25 cellular contexts compared by ENCODE assay signal in genomic region chr19:18269336-18269735, GRCh38. TPM values are rescaled to one million over a fixed set of nuclear protein-coding genes. Genes with fewer than 3 reads are reported as not detected.
DNase-seq lines count a peak whose midpoint lies in the region; ATAC-seq, FAIRE-seq and TF ChIP-seq lines count a peak whose summit lies in the region.
"Had no signal": no experiment of that assay in that cellular context is flagged by ENCODE, and none has a peak within 500 bp of the region (broad histone marks: within the 10 kb centered on the region; RNA-seq: fewer than 3 reads in every experiment).

No MANE protein-coding gene starts in this region.

- no peak overlapping the region for H3K9ac ChIP-seq in HepG2 (ENCODE audit: insufficient read depth, low read depth, low read length)

- H3K4me1 ChIP-seq in HepG2 (ENCODE audit: insufficient read depth, low read length) (peaks cover 26% of the 10 kb centered on the region), right lobe of liver (peaks cover 0 to 8% (median 0%) of the 10 kb centered on the region in 4 donors), gastrocnemius medialis (peaks cover 10 to 11% of the 10 kb centered on the region in 2 donors), HAP-1 (no peaks in the 10 kb centered on the region)
- H3K4me1 ChIP-seq: BE2C had no signal

- no peak for TF ChIP-seq CTCF in HepG2 (CRISPR knock-in tag; IDR thresholded peaks at IDR 0.05)
- no peak for TF ChIP-seq CTCF in right lobe of liver (IDR thresholded peaks at IDR 0.05)
- no peak for TF ChIP-seq CTCF in gastrocnemius medialis (IDR thresholded peaks at IDR 0.05 in 4 of 5, conservative IDR thresholded peaks at IDR 0.05 in 1 of 5)

- H3K4me1 Mint-ChIP-seq in T-helper 17 cell: peaks cover 20% of the 10 kb centered on the region
- peaks cover 16% of the 10 kb centered on the region for H3K4me1 Mint-ChIP-seq in dendritic cell treated with granulocyte-macrophage colony-stimulating factor and Interleukin-4, amounts not matched to agents 40 ng/mL and 50 ng/mL, for 4 days (ENCODE audit: low read depth)

- no peak overlapping the region for H3K27ac Mint-ChIP-seq in T-helper 17 cell
- peak overlapping the region; percentile 13 for H3K27ac Mint-ChIP-seq in dendritic cell treated with granulocyte-macrophage colony-stimulating factor and Interleukin-4, amounts not matched to agents 40 ng/mL and 50 ng/mL, for 4 days

- CTCF ChIA-PET in HepG2 (lab: Yijun Ruan, JAX; ENCODE audit: low intra/inter-chr PET ratio, low total read pairs): no interaction called here

- peak overlapping the region; percentile 41 for H3K4me3 Mint-ChIP-seq in T-helper 17 cell
- H3K4me3 Mint-ChIP-seq in dendritic cell treated with granulocyte-macrophage colony-stimulating factor and Interleukin-4, amounts not matched to agents 40 ng/mL and 50 ng/mL, for 4 days: no peak overlapping the region
- H3K4me3 Mint-ChIP-seq: CD14-positive monocyte had no signal

- no TSS peak for BruUV-seq in HepG2 (replicated peaks; lab: Mats Ljungman, UMichigan)

- H3K27me3 ChIP-seq in HepG2 (ENCODE audit: control insufficient read depth in 1 of 2, insufficient read depth in 2 of 2, low read length in 2 of 2) (peaks cover 0 to 3% of the 10 kb centered on the region in 2 experiments; a peak in 1 of 5 replicates), right lobe of liver (no peaks in the 10 kb centered on the region), gastrocnemius medialis (no peaks in the 10 kb centered on the region), HAP-1 (ENCODE audit: low read depth) (no peaks in the 10 kb centered on the region)
- H3K27me3 ChIP-seq: BE2C had no signal

- ATAC-seq in HepG2 (no peak), right lobe of liver (no peak), T-helper 17 cell (no peak), gastrocnemius medialis (no peak)

- no peaks in the 10 kb centered on the region for H3K27me3 Mint-ChIP-seq in T-helper 17 cell
- H3K27me3 Mint-ChIP-seq in dendritic cell treated with granulocyte-macrophage colony-stimulating factor and Interleukin-4, amounts not matched to agents 40 ng/mL and 50 ng/mL, for 4 days: no peaks in the 10 kb centered on the region

- no peaks in the 10 kb centered on the region for H3K79me2 ChIP-seq in HepG2 (ENCODE audit: insufficient read depth, low read length)

- no peak for TF ChIP-seq EP300 in HepG2 (IDR thresholded peaks at IDR 0.05; ENCODE audit: low read depth in 2 of 2, low read length in 2 of 2)
- no peak for TF ChIP-seq EP300 in HepG2 (CRISPR knock-in tag; IDR thresholded peaks at IDR 0.05; ENCODE audit: borderline replicate concordance)

- H3K9me3 ChIP-seq in HepG2 (ENCODE audit: low read length) (no peaks in the 10 kb centered on the region), right lobe of liver (no peaks in the 10 kb centered on the region), T-helper 17 cell (ENCODE audit: control insufficient read depth, low read length, poor library complexity, severe bottlenecking) (no peaks in the 10 kb centered on the region), gastrocnemius medialis (no peaks in the 10 kb centered on the region), HAP-1 (no peaks in the 10 kb centered on the region; the same call in 1 of the 2 replicates)
- H3K9me3 ChIP-seq: BE2C had no signal

- H3K27ac ChIP-seq in HepG2 (ENCODE audit: extremely low read length, insufficient read depth, low read length) (no peak overlapping the region), right lobe of liver (no peak overlapping the region), gastrocnemius medialis (no peak overlapping the region)
- H3K27ac ChIP-seq: HL-60, PC-9 had no signal

- DNase-seq in HepG2 (ENCODE audit: low spot score): no peak
- no peak for DNase-seq in right lobe of liver
- DNase-seq in T-helper 17 cell: no peak
- no peak for DNase-seq in gastrocnemius medialis
- DNase-seq in HAP-1 (ENCODE audit: low spot score in 2 of 2): no peak
- DNase-seq in DMS 273 treated with DMSO at 0.1 percent for 48 hours (lab: John Stamatoyannopoulos, UW): no peak
- DNase-seq: BE2C; CD8-positive, alpha-beta memory T cell; DMS79 treated with DMSO at 0.1 percent for 48 hours; Kasumi-1; NCI-H1092 treated with DMSO at 0.1 percent for 48 hours; NCI-H1436 treated with DMSO at 0.1 percent for 48 hours; NCI-H187 treated with DMSO at 0.1 percent for 48 hours; NCI-H446; NCI-H524 treated with DMSO at 0.1 percent for 48 hours; NCI-H82; NK-92 treated with Interleukin-12 subunit alpha and Interleukin-12 subunit beta, amount 100 ng/mL, for 24 hours; SHP77 had no signal

- intact Hi-C loops in HepG2 (cut with micrococcal nuclease; ENCODE audit: unreplicated experiment): no loop called here
- intact Hi-C loops in right lobe of liver (cut with DNase I): no loop called here
- intact Hi-C loops in dendritic cell treated with granulocyte-macrophage colony-stimulating factor and Interleukin-4, amounts not matched to agents 40 ng/mL and 50 ng/mL, for 4 days (cut with micrococcal nuclease): no loop called here
- intact Hi-C loops in gastrocnemius medialis (cut with DNase I; ENCODE audit: low total_unique reads): no loop called here

- no peaks in the 10 kb centered on the region; the same call in 1 of the 2 replicates for H4K20me1 ChIP-seq in HepG2 (ENCODE audit: insufficient read depth, low read length)

- FAIRE-seq in HepG2 (lab: Jason Lieb, UNC): no peak
- FAIRE-seq: GM12892, GM19239, H54 had no signal

- peaks cover 4% of the 10 kb centered on the region for H3K36me3 Mint-ChIP-seq in T-helper 17 cell (ENCODE audit: low read depth)
- H3K36me3 Mint-ChIP-seq in dendritic cell treated with granulocyte-macrophage colony-stimulating factor and Interleukin-4, amounts not matched to agents 40 ng/mL and 50 ng/mL, for 4 days (ENCODE audit: low read depth): peaks cover 48% of the 10 kb centered on the region

- H3K36me3 ChIP-seq in HepG2 (replicated peaks in 1 of 2; ENCODE audit: control insufficient read depth in 1 of 2, insufficient read depth in 2 of 2, low read length in 2 of 2) (no peaks in the 10 kb centered on the region), right lobe of liver (peaks cover 0 to 12% (median 0%) of the 10 kb centered on the region in 4 donors), gastrocnemius medialis (no peaks in the 10 kb centered on the region), HAP-1 (replicated peaks) (no peaks in the 10 kb centered on the region)

- TF ChIP-seq RAD21 in HepG2 (CRISPR knock-in tag; IDR thresholded peaks at IDR 0.05): no peak

- in situ Hi-C loops in HepG2 (cut with HindIII; ENCODE audit: extremely low pct_ligation_motif_present, low pct_unique_long_range_greater_than_20kb) (no loop called here), gastrocnemius medialis (cut with MboI; ENCODE audit: low sequenced_read_pairs in 4 of 4) (loop anchor here in 2 of 4 donors (25.0 kb wide), 1 partner anchor 143 kb away; the partner anchor contains the start of gene SSBP4 (in 2 of the 2)), HAP-1 (cut with MboI; ENCODE audit: low sequenced_read_pairs) (no loop called here)

- no peak overlapping the region for H3K4me2 ChIP-seq in HepG2 (ENCODE audit: low read depth, low read length)
- H3K4me2 ChIP-seq: PC-9 had no signal

- POLR2A ChIA-PET in HepG2 (lab: Yijun Ruan, JAX): interaction anchor here (1.4 kb wide), 1 partner anchor 12 kb away, joined by 5 read pairs; the partner anchor contains the start of gene JUND

- H3K4me3 ChIP-seq in HepG2 (replicated peaks in 1 of 3; ENCODE audit: insufficient read depth in 1 of 3, low read depth in 2 of 3, low read length in 3 of 3): no peak overlapping the region
- H3K4me3 ChIP-seq in right lobe of liver: no peak overlapping the region
- no peak overlapping the region for H3K4me3 ChIP-seq in gastrocnemius medialis
- H3K4me3 ChIP-seq in HAP-1: no peak overlapping the region
- H3K4me3 ChIP-seq: PC-9 had no signal

- no peak overlapping the region for H2AFZ ChIP-seq in HepG2 (ENCODE audit: low read length)
- H2AFZ ChIP-seq: PC-9 had no signal

- no peaks in the 10 kb centered on the region for H3K9me3 Mint-ChIP-seq in dendritic cell treated with granulocyte-macrophage colony-stimulating factor and Interleukin-4, amounts not matched to agents 40 ng/mL and 50 ng/mL, for 4 days
- H3K9me3 Mint-ChIP-seq: CD8-positive, alpha-beta memory T cell had no signal

- no peak for TF ChIP-seq POLR2A in HepG2 (IDR thresholded peaks at IDR 0.05; ENCODE audit: insufficient read depth in 1 of 2, low read depth in 2 of 2, low read length in 2 of 2)
- no peak for TF ChIP-seq POLR2A in right lobe of liver (IDR thresholded peaks at IDR 0.05)
- TF ChIP-seq POLR2A in gastrocnemius medialis (IDR thresholded peaks at IDR 0.05): no peak

RNA-seq across cellular contexts. Expression of gene IQCN, which starts 4.9 kb away (rescaled TPM):
- total RNA-seq in HepG2 (2016; rRNA removed; fragmentation: Illumina TruSeq; extraction: Trizol) (0.04 and 0.07 TPM in 2 replicates), right lobe of liver (1 to 10 TPM in 5 of 6 experiments, under 1 TPM in 1; 0.82 to 5.3 (median 2.5) TPM), T-helper 17 cell (10 to 100 TPM; 16.5 to 21.9 TPM), gastrocnemius medialis (under 1 TPM; 0.20 to 0.61 (median 0.39) TPM)
- not detected in 2 replicates for total RNA-seq in HepG2 (2016; cell fraction: cytosol; rRNA removed; fragmentation: Illumina TruSeq; extraction: Trizol; ENCODE audit: low read depth)
- total RNA-seq in HepG2 (2016; cell fraction: insoluble cytoplasmic fraction; rRNA removed; fragmentation: Illumina TruSeq; extraction: Trizol): 0.04 TPM in 1 of 2 replicates, not detected in the other
- not detected in 2 replicates for total RNA-seq in HepG2 (2016; cell fraction: membrane; rRNA removed; fragmentation: Illumina TruSeq; extraction: Trizol)
- 0.13 TPM in 1 of 2 replicates, not detected in the other for total RNA-seq in HepG2 (2016; cell fraction: nucleus; rRNA removed; fragmentation: Illumina TruSeq; extraction: Trizol)
- 0.14 and 0.18 TPM in 2 replicates for polyA plus RNA-seq in HepG2 (2011; rRNA removed)
- polyA plus RNA-seq in HepG2 (2011; cell fraction: cytosol; rRNA removed): 0.03 and 0.04 TPM in 2 replicates
- 1.3 and 1.5 TPM in 2 replicates for polyA plus RNA-seq in HepG2 (2011; cell fraction: nucleus; rRNA removed)
- 0.13 TPM in 2 replicates for polyA plus RNA-seq in HepG2 (2012)
- not detected in 2 replicates for polyA plus RNA-seq in HepG2 (2016; cell fraction: cytosol; fragmentation: Illumina TruSeq; extraction: Trizol; ENCODE audit: low read depth)
- polyA plus RNA-seq in HepG2 (2016; cell fraction: insoluble cytoplasmic fraction; fragmentation: Illumina TruSeq; extraction: Trizol; ENCODE audit: low read depth): not detected in 2 replicates
- not detected in 2 replicates for polyA plus RNA-seq in HepG2 (2016; cell fraction: membrane; fragmentation: Illumina TruSeq; extraction: Trizol; ENCODE audit: low read depth)
- polyA plus RNA-seq in HepG2 (2016; cell fraction: nucleus; fragmentation: Illumina TruSeq; extraction: Trizol; ENCODE audit: insufficient read depth, low read depth): 0.25 and 0.49 TPM in 2 replicates
- polyA minus RNA-seq in HepG2 (2011; rRNA and poly(A)+ RNA removed; ENCODE audit: low replicate concordance): 0.26 and 0.91 TPM in 2 replicates
- 0.53 TPM in 1 of 2 replicates, not detected in the other for polyA minus RNA-seq in HepG2 (2011; cell fraction: cytosol; rRNA and poly(A)+ RNA removed)
- 0.52 and 0.62 TPM in 2 replicates for polyA minus RNA-seq in HepG2 (2011; cell fraction: nucleus; rRNA and poly(A)+ RNA removed)
- polyA plus RNA-seq: CD14-positive monocyte had no signal

RNA-seq across cellular contexts. Expression of gene JUND, which starts 12.1 kb away (rescaled TPM):
- total RNA-seq in HepG2 (2016; rRNA removed; fragmentation: Illumina TruSeq; extraction: Trizol): 31.8 and 41.2 TPM in 2 replicates
- 36.4 and 41.0 TPM in 2 replicates for total RNA-seq in HepG2 (2016; cell fraction: cytosol; rRNA removed; fragmentation: Illumina TruSeq; extraction: Trizol; ENCODE audit: low read depth)
- total RNA-seq in HepG2 (2016; cell fraction: insoluble cytoplasmic fraction; rRNA removed; fragmentation: Illumina TruSeq; extraction: Trizol): 30.0 and 40.6 TPM in 2 replicates
- 68.5 and 98.0 TPM in 2 replicates for total RNA-seq in HepG2 (2016; cell fraction: membrane; rRNA removed; fragmentation: Illumina TruSeq; extraction: Trizol)
- 23.4 and 45.2 TPM in 2 replicates for total RNA-seq in HepG2 (2016; cell fraction: nucleus; rRNA removed; fragmentation: Illumina TruSeq; extraction: Trizol)
- 59.8 and 124 TPM in 2 replicates for polyA plus RNA-seq in HepG2 (2011; rRNA removed)
- 93.9 and 178 TPM in 2 replicates for polyA plus RNA-seq in HepG2 (2011; cell fraction: cytosol; rRNA removed)
- polyA plus RNA-seq in HepG2 (2011; cell fraction: nucleus; rRNA removed): 129 and 136 TPM in 2 replicates
- polyA plus RNA-seq in HepG2 (2012): 44.0 and 66.6 TPM in 2 replicates
- 85.1 and 91.8 TPM in 2 replicates for polyA plus RNA-seq in HepG2 (2016; cell fraction: cytosol; fragmentation: Illumina TruSeq; extraction: Trizol; ENCODE audit: low read depth)
- polyA plus RNA-seq in HepG2 (2016; cell fraction: insoluble cytoplasmic fraction; fragmentation: Illumina TruSeq; extraction: Trizol; ENCODE audit: low read depth): 74.4 and 76.0 TPM in 2 replicates
- polyA plus RNA-seq in HepG2 (2016; cell fraction: membrane; fragmentation: Illumina TruSeq; extraction: Trizol; ENCODE audit: low read depth): 131 and 149 TPM in 2 replicates
- 77.1 and 84.7 TPM in 2 replicates for polyA plus RNA-seq in HepG2 (2016; cell fraction: nucleus; fragmentation: Illumina TruSeq; extraction: Trizol; ENCODE audit: insufficient read depth, low read depth)
- 49.7 and 194 TPM in 2 replicates for polyA minus RNA-seq in HepG2 (2011; rRNA and poly(A)+ RNA removed; ENCODE audit: low replicate concordance)
- 164 and 168 TPM in 2 replicates for polyA minus RNA-seq in HepG2 (2011; cell fraction: cytosol; rRNA and poly(A)+ RNA removed)
- 60.5 and 91.9 TPM in 2 replicates for polyA minus RNA-seq in HepG2 (2011; cell fraction: nucleus; rRNA and poly(A)+ RNA removed)
- total RNA-seq in right lobe of liver: 100 to 1,000 TPM in 4 of 6 experiments, 10 to 100 TPM in 2; 29.3 to 188 (median 134) TPM
- 1,000 to 10,000 TPM; 1,212 to 1,401 TPM for total RNA-seq in T-helper 17 cell
- 100 to 1,000 TPM in 3 of 4 donors, 10 to 100 TPM in 1; 67.2 to 258 (median 221) TPM for total RNA-seq in gastrocnemius medialis

RNA-seq across cellular contexts. Expression of gene PDE4C, which starts 43.1 kb away (rescaled TPM):
- total RNA-seq in HepG2 (2016; rRNA removed; fragmentation: Illumina TruSeq; extraction: Trizol) (0.90 and 1.4 TPM in 2 replicates), right lobe of liver (1 to 10 TPM in 1 of 6 experiments, under 1 TPM in 5; 0.25 to 1.1 (median 0.57) TPM), T-helper 17 cell (under 1 TPM in 1 of 2 donors, not detected in 1; 0.31 TPM), gastrocnemius medialis (1 to 10 TPM in 1 of 4 donors, under 1 TPM in 2, not detected in 1; 0.65 to 2.6 (median 0.76) TPM)
- 0.30 and 0.44 TPM in 2 replicates for total RNA-seq in HepG2 (2016; cell fraction: cytosol; rRNA removed; fragmentation: Illumina TruSeq; extraction: Trizol; ENCODE audit: low read depth)
- total RNA-seq in HepG2 (2016; cell fraction: insoluble cytoplasmic fraction; rRNA removed; fragmentation: Illumina TruSeq; extraction: Trizol): 0.49 and 1.5 TPM in 2 replicates
- 0.07 and 0.37 TPM in 2 replicates for total RNA-seq in HepG2 (2016; cell fraction: membrane; rRNA removed; fragmentation: Illumina TruSeq; extraction: Trizol)
- 1.7 and 2.4 TPM in 2 replicates for total RNA-seq in HepG2 (2016; cell fraction: nucleus; rRNA removed; fragmentation: Illumina TruSeq; extraction: Trizol)
- polyA plus RNA-seq in HepG2 (2011; rRNA removed): 14.0 and 17.9 TPM in 2 replicates
- 3.4 and 4.6 TPM in 2 replicates for polyA plus RNA-seq in HepG2 (2011; cell fraction: cytosol; rRNA removed)
- 128 and 158 TPM in 2 replicates for polyA plus RNA-seq in HepG2 (2011; cell fraction: nucleus; rRNA removed)
- 2.2 and 3.2 TPM in 2 replicates for polyA plus RNA-seq in HepG2 (2012)
- not detected in 2 replicates for polyA plus RNA-seq in HepG2 (2016; cell fraction: cytosol; fragmentation: Illumina TruSeq; extraction: Trizol; ENCODE audit: low read depth)
- polyA plus RNA-seq in HepG2 (2016; cell fraction: insoluble cytoplasmic fraction; fragmentation: Illumina TruSeq; extraction: Trizol; ENCODE audit: low read depth): 0.33 and 0.37 TPM in 2 replicates
- not detected in 2 replicates for polyA plus RNA-seq in HepG2 (2016; cell fraction: membrane; fragmentation: Illumina TruSeq; extraction: Trizol; ENCODE audit: low read depth)
- 10.9 and 11.5 TPM in 2 replicates for polyA plus RNA-seq in HepG2 (2016; cell fraction: nucleus; fragmentation: Illumina TruSeq; extraction: Trizol; ENCODE audit: insufficient read depth, low read depth)
- polyA minus RNA-seq in HepG2 (2011; rRNA and poly(A)+ RNA removed; ENCODE audit: low replicate concordance): 0.56 and 12.3 TPM in 2 replicates
- polyA minus RNA-seq in HepG2 (2011; cell fraction: cytosol; rRNA and poly(A)+ RNA removed): 1.5 and 3.1 TPM in 2 replicates
- 30.4 and 31.1 TPM in 2 replicates for polyA minus RNA-seq in HepG2 (2011; cell fraction: nucleus; rRNA and poly(A)+ RNA removed)
- total RNA-seq: CD8-positive, alpha-beta memory T cell had no signal
- polyA plus RNA-seq: CD14-positive monocyte; CD8-positive, alpha-beta memory T cell had no signal

RNA-seq across cellular contexts. Expression of gene LSM4, which starts 53.5 kb away (rescaled TPM):
- total RNA-seq in HepG2 (2016; rRNA removed; fragmentation: Illumina TruSeq; extraction: Trizol) (166 and 188 TPM in 2 replicates), right lobe of liver (100 to 1,000 TPM in 2 of 6 experiments, 10 to 100 TPM in 4; 37.6 to 139 (median 47.3) TPM), T-helper 17 cell (10 to 100 TPM; 43.3 to 46.6 TPM), gastrocnemius medialis (100 to 1,000 TPM; 122 to 294 (median 193) TPM)
- 129 and 159 TPM in 2 replicates for total RNA-seq in HepG2 (2016; cell fraction: cytosol; rRNA removed; fragmentation: Illumina TruSeq; extraction: Trizol; ENCODE audit: low read depth)
- total RNA-seq in HepG2 (2016; cell fraction: insoluble cytoplasmic fraction; rRNA removed; fragmentation: Illumina TruSeq; extraction: Trizol): 185 and 208 TPM in 2 replicates
- 248 and 299 TPM in 2 replicates for total RNA-seq in HepG2 (2016; cell fraction: membrane; rRNA removed; fragmentation: Illumina TruSeq; extraction: Trizol)
- 62.8 and 69.8 TPM in 2 replicates for total RNA-seq in HepG2 (2016; cell fraction: nucleus; rRNA removed; fragmentation: Illumina TruSeq; extraction: Trizol)
- 65.8 and 66.8 TPM in 2 replicates for polyA plus RNA-seq in HepG2 (2011; rRNA removed)
- 97.1 and 133 TPM in 2 replicates for polyA plus RNA-seq in HepG2 (2011; cell fraction: cytosol; rRNA removed)
- polyA plus RNA-seq in HepG2 (2011; cell fraction: nucleus; rRNA removed): 51.8 and 54.0 TPM in 2 replicates
- polyA plus RNA-seq in HepG2 (2012): 62.7 and 78.9 TPM in 2 replicates
- polyA plus RNA-seq in HepG2 (2016; cell fraction: cytosol; fragmentation: Illumina TruSeq; extraction: Trizol; ENCODE audit: low read depth): 166 and 238 TPM in 2 replicates
- 205 and 220 TPM in 2 replicates for polyA plus RNA-seq in HepG2 (2016; cell fraction: insoluble cytoplasmic fraction; fragmentation: Illumina TruSeq; extraction: Trizol; ENCODE audit: low read depth)
- polyA plus RNA-seq in HepG2 (2016; cell fraction: membrane; fragmentation: Illumina TruSeq; extraction: Trizol; ENCODE audit: low read depth): 217 and 267 TPM in 2 replicates
- 105 and 120 TPM in 2 replicates for polyA plus RNA-seq in HepG2 (2016; cell fraction: nucleus; fragmentation: Illumina TruSeq; extraction: Trizol; ENCODE audit: insufficient read depth, low read depth)
- polyA minus RNA-seq in HepG2 (2011; rRNA and poly(A)+ RNA removed; ENCODE audit: low replicate concordance): 40.8 and 88.8 TPM in 2 replicates
- polyA minus RNA-seq in HepG2 (2011; cell fraction: cytosol; rRNA and poly(A)+ RNA removed): 24.9 and 32.6 TPM in 2 replicates
- polyA minus RNA-seq in HepG2 (2011; cell fraction: nucleus; rRNA and poly(A)+ RNA removed): 13.4 and 14.2 TPM in 2 replicates

Comparison
In these comparisons a context has a peak if more than half of its experiments do, and no peak if none do; other contexts are left out.
1. RNA of gene JUND, which starts 12.1 kb away (total RNA-seq): 1,212 to 1,401 TPM in T-helper 17 cell; 67.2 to 258 TPM in gastrocnemius medialis, 29.3 to 188 TPM in right lobe of liver and 23.4 to 98.0 TPM in HepG2; every median in the first group is over 4 times any median in the second.